1 cellular context compared by ENCODE assay signal in the genomic region with DNA sequence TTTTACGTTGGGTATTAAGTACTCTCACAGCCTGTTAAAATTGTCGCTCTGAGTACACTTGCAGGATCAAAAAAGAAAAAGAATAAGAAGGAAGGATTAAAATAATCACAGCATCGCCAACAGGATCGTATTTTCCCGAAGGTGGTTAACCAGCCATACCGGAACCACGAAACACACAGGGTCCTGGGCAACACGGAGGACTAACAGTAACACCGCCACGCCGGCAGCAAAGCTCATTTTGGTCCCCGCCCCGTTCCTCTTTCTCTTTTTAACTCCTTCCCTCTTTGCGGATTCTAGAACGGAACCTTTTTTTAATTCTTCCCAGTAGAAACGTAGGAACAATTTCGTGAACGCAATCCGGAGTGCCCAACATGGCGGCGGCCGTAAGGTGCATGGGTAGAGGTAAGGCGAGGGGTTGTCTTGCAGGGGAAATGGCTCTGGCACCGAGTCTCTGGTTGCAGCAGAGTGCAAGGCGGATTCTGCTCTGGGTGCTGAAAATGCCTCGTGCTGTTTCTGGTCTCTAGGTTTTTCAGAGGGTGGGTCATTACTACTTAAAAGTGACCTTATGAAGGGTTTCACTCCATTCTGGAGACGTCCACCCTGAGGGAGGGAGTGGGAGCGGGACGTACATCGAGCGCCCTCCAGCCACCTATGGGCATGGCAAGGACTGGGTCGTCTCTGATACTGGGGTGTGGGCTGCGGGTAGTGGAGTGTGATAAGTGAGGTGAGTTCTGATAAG.
TF ChIP-seq lines count a peak whose summit lies in the region.

A gene (plus strand): TSS at position 353 of the 739 bp plus-strand sequence. CDS start 19 bp downstream, at position 372.

TF ChIP-seq in K562, 482 proteins besides CTCF, POLR2A, EP300 and RAD21 (continued from another document):
- TF ChIP-seq NFE2L1 (tag; IDR thresholded peaks at IDR 0.05; ENCODE audit: borderline replicate concordance, low read depth) (no peak), KAT8 (IDR thresholded peaks at IDR 0.05; ENCODE audit: low read depth) (no peak)
- TF ChIP-seq, protein P1, sequence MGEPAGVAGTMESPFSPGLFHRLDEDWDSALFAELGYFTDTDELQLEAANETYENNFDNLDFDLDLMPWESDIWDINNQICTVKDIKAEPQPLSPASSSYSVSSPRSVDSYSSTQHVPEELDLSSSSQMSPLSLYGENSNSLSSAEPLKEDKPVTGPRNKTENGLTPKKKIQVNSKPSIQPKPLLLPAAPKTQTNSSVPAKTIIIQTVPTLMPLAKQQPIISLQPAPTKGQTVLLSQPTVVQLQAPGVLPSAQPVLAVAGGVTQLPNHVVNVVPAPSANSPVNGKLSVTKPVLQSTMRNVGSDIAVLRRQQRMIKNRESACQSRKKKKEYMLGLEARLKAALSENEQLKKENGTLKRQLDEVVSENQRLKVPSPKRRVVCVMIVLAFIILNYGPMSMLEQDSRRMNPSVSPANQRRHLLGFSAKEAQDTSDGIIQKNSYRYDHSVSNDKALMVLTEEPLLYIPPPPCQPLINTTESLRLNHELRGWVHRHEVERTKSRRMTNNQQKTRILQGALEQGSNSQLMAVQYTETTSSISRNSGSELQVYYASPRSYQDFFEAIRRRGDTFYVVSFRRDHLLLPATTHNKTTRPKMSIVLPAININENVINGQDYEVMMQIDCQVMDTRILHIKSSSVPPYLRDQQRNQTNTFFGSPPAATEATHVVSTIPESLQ (CRISPR knock-in tag; IDR thresholded peaks at IDR 0.05) = no peak
